Comparison of ENCODE assay signal across 8 cellular contexts in the genomic region with DNA sequence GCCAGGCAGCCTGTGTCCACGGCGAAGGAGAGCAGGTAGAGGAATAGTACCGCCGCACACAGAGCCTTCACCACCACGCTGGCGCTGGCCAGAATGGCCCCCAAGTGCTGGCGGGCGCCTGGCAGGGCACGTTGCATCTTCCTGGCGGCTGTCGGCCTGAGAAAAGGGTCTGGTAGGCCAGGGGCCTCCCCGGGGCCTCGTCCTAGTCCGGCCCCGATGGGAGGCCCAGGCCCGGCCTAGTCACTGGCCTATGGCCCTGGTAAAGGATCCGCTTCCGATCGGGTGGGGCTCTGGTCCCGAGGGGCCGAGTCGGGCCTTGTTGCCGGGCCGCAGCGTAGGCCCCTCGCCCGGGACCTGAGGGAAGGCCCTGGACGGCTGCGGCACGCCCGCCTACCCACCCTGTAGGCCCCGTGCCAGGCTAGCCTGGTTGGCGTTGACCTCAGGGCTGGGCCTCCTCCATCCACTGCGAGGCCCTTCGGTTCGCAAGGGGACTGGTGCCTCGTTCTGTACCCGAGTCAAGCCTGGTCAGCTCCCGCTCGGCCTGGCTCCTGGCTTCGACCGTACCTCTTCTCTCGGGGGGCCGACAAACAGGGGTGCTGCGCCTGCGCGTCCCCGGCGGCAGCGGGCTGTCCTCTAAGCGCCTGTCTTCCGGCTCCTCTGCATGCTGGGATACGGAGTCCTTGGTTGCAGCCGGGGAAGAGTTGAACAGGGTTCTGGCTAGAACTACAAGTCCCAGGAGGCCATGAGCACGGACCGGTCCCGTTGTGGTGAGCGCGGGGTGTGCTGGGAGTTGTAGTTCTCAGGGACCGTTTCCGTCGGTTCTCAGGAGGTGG. TPM values are rescaled to one million over a fixed set of nuclear protein-coding genes. Genes with fewer than 3 reads are reported as not detected.
DNase-seq lines count a peak whose midpoint lies in the region; ATAC-seq and TF ChIP-seq lines count a peak whose summit lies in the region.

A gene with protein sequence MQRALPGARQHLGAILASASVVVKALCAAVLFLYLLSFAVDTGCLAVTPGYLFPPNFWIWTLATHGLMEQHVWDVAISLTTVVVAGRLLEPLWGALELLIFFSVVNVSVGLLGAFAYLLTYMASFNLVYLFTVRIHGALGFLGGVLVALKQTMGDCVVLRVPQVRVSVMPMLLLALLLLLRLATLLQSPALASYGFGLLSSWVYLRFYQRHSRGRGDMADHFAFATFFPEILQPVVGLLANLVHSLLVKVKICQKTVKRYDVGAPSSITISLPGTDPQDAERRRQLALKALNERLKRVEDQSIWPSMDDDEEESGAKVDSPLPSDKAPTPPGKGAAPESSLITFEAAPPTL (minus strand): TSS at position 595 of the 833 bp plus-strand sequence. CDS start 458 bp downstream, at position 137.

- peak within 1 kb of the TSS; percentile 81 to 99 (median 96) for H3K27ac Mint-ChIP-seq in CD8-positive, alpha-beta memory T cell

- H3K4me3 Mint-ChIP-seq in CD8-positive, alpha-beta memory T cell = peak within 1 kb of the TSS; percentile 94 to 99 (median 96)

- no peaks in the 10 kb centered on the region for H3K9me3 Mint-ChIP-seq in CD8-positive, alpha-beta memory T cell

- peaks cover 38% of the 10 kb centered on the region for H3K4me1 ChIP-seq in CD8-positive, alpha-beta memory T cell (ENCODE audit: insufficient read depth, low read length)
- H3K4me1 ChIP-seq in lower lobe of right lung = peaks cover 45% of the 10 kb centered on the region

- H3K27me3 Mint-ChIP-seq in CD8-positive, alpha-beta memory T cell = peaks cover 0 to 2% of the 10 kb centered on the region in 2 donors

- POLR2A ChIA-PET in CD8-positive, alpha-beta memory T cell (lab: Charles Lee) = interaction anchor here (1.2 to 1.6 kb wide), 2 partner anchors 8 to 210 kb away, joined by 3 to 13 read pairs; a partner anchor contains a TSS

- peak within 1 kb of the TSS; percentile 76 for H3K27ac ChIP-seq in CD8-positive, alpha-beta memory T cell (ENCODE audit: low read depth, low read length)
- peak within 1 kb of the TSS; percentile 89 for H3K27ac ChIP-seq in lower lobe of right lung

- H3K36me3 Mint-ChIP-seq in CD8-positive, alpha-beta memory T cell = peaks cover 0 to 43% (median 0%) of the 10 kb centered on the region in 3 donors

- CTCF ChIA-PET in CD8-positive, alpha-beta memory T cell (lab: Charles Lee) = interaction anchor here (0.6 kb wide), 1 partner anchor 11 kb away, joined by 3 read pairs; no protein-coding TSS in a partner anchor

- peak; percentile 83 for ATAC-seq in GM19468 (IDR thresholded peaks at IDR 0.05; ENCODE audit: extremely low read depth, unreplicated experiment)
- ATAC-seq in lower lobe of right lung = peak; percentile 97 to 98

- peak; percentile 91 to 98 (median 94) for DNase-seq in CD8-positive, alpha-beta memory T cell
- DNase-seq in HS-5 (ENCODE audit: low read depth) (peak; percentile 94), lower lobe of right lung (peak; percentile 97)
- peak; percentile 93 for DNase-seq in NK-92 treated with Interleukin-12 subunit alpha and Interleukin-12 subunit beta, amount 100 ng/mL, for 24 hours (lab: John Stamatoyannopoulos, UW)
- DNase-seq in activated CD8-positive, alpha-beta memory T cell treated with anti-CD3 and anti-CD28 coated beads for 24 hours = peak; percentile 94
- peak; percentile 95 for DNase-seq in effector CD4-positive, alpha-beta T cell
- peak; percentile 87 to 95 (median 94) for DNase-seq in stimulated activated CD4-positive, alpha-beta T cell treated with anti-CD3 and anti-CD28 coated beads, TNF-alpha, amount 100 ng/mL, for 24 hours (ENCODE audit: low read depth in 3 of 3)

- no peaks in the 10 kb centered on the region for H3K36me3 ChIP-seq in CD8-positive, alpha-beta memory T cell (ENCODE audit: insufficient read depth, low read length)
- H3K36me3 ChIP-seq in lower lobe of right lung = peaks cover 37% of the 10 kb centered on the region

- H3K4me1 Mint-ChIP-seq in CD8-positive, alpha-beta memory T cell = peaks cover 36 to 63% (median 40%) of the 10 kb centered on the region in 3 donors

- intact Hi-C loops in lower lobe of right lung (cut with DNase I) = no loop called here

- no peak for TF ChIP-seq CTCF in lower lobe of right lung (IDR thresholded peaks at IDR 0.05)

- no peaks in the 10 kb centered on the region for H3K9me3 ChIP-seq in CD8-positive, alpha-beta memory T cell (ENCODE audit: low read length)
- no peaks in the 10 kb centered on the region for H3K9me3 ChIP-seq in lower lobe of right lung

- H3K4me3 ChIP-seq in CD8-positive, alpha-beta memory T cell (ENCODE audit: low read length) = peak within 1 kb of the TSS; percentile 95
- peak within 1 kb of the TSS; percentile 89 for H3K4me3 ChIP-seq in lower lobe of right lung

- no peaks in the 10 kb centered on the region for H3K27me3 ChIP-seq in CD8-positive, alpha-beta memory T cell (ENCODE audit: insufficient read depth, low read length, poor library complexity, severe bottlenecking)
- no peaks in the 10 kb centered on the region for H3K27me3 ChIP-seq in lower lobe of right lung (ENCODE audit: low read depth)

RNA-seq across cellular contexts. Expression of the gene that starts here (rescaled TPM):
- total RNA-seq in CD8-positive, alpha-beta memory T cell = 10 to 100 TPM; 30.5 to 33.2 TPM
- polyA plus RNA-seq in CD8-positive, alpha-beta memory T cell = 47.2 TPM
- total RNA-seq in lower lobe of right lung = 37.5 TPM

Comparison
In these comparisons a context has a peak if more than half of its experiments do, and no peak if none do; other contexts are left out.
1. Peak in every context shown above with its lines: DNase-seq, ATAC-seq, H3K4me3 ChIP-seq and H3K27ac ChIP-seq.